ENCODE assay signal across 8 cellular contexts in genomic region chr4:112523008-112523440, GRCh38. TPM values are rescaled to one million over a fixed set of nuclear protein-coding genes. Genes with fewer than 3 reads are reported as not detected.
A peak's percentile ranks its signal among the peaks of the same experiment; 100 is the strongest.
DNase-seq lines count a peak whose midpoint lies in the region; ATAC-seq lines count a peak whose summit lies in the region.

No MANE protein-coding gene starts in this region.

- H3K27me3 Mint-ChIP-seq in activated T-cell treated with anti-CD3 and anti-CD28 coated beads, Interleukin-2, amount 50 U/mL, for 24 hours, result peaks cover 76% of the 10 kb centered on the region

- peaks cover 2% of the 10 kb centered on the region for H3K9me3 Mint-ChIP-seq in activated T-cell treated with anti-CD3 and anti-CD28 coated beads, Interleukin-2, amount 50 U/mL, for 24 hours

- H3K9ac ChIP-seq in HUES64 (ENCODE audit: low read depth, low read length), result no peak overlapping the region

- ATAC-seq in GM21360 (IDR thresholded peaks at IDR 0.05; ENCODE audit: unreplicated experiment) (peak; percentile 46), left cardiac atrium (peak; percentile 54 to 81)

- 1% methylated on average over 29 of the region's 29 CpGs for WGBS in HUES64

- H3K27ac ChIP-seq in HUES64 (ENCODE audit: low read depth, low read length) (no peak overlapping the region), skin epidermis (no peak overlapping the region)

- peak; percentile 36 for DNase-seq in CMK (ENCODE audit: low read depth)
- DNase-seq in activated T-cell treated with anti-CD3 and anti-CD28 coated beads, Interleukin-2, amount 50 U/mL, for 24 hours, result peak; percentile 67
- no peak for DNase-seq in left cardiac atrium
- no peak for DNase-seq in NCI-H1694 treated with DMSO at 0.1 percent for 48 hours (lab: John Stamatoyannopoulos, UW)
- DNase-seq in AML-193 (lab: John Stamatoyannopoulos, UW), result no peak

- peaks cover 34% of the 10 kb centered on the region for H3K4me1 Mint-ChIP-seq in activated T-cell treated with anti-CD3 and anti-CD28 coated beads, Interleukin-2, amount 50 U/mL, for 24 hours (ENCODE audit: low read depth)

- H3K27me3 ChIP-seq in HUES64 (ENCODE audit: insufficient read depth, low read length), result peaks cover 91% of the 10 kb centered on the region

- intact Hi-C loops in left cardiac atrium (cut with DNase I), result loop anchor here (5.0 kb wide), 1 partner anchor 196 kb away; no protein-coding TSS in a partner anchor

- no peaks in the 10 kb centered on the region for H3K9me3 ChIP-seq in HUES64 (ENCODE audit: insufficient read depth, low read depth, low read length)

- H3K4me3 ChIP-seq in HUES64 (ENCODE audit: low read length), result peak overlapping the region; percentile 52
- H3K4me3 ChIP-seq in skin epidermis, result peak overlapping the region in 6 of 7 experiments; percentile 16 to 39 (median 28)

- no peak overlapping the region for H3K27ac Mint-ChIP-seq in activated T-cell treated with anti-CD3 and anti-CD28 coated beads, Interleukin-2, amount 50 U/mL, for 24 hours

- peaks cover 28% of the 10 kb centered on the region for H3K4me1 ChIP-seq in HUES64 (ENCODE audit: insufficient read depth, low read length)

- H3K36me3 ChIP-seq in HUES64 (ENCODE audit: insufficient read depth, low read length), result no peaks in the 10 kb centered on the region

- H3K4me3 Mint-ChIP-seq in activated T-cell treated with anti-CD3 and anti-CD28 coated beads, Interleukin-2, amount 50 U/mL, for 24 hours, result peak overlapping the region; percentile 74

- H3K36me3 Mint-ChIP-seq in activated T-cell treated with anti-CD3 and anti-CD28 coated beads, Interleukin-2, amount 50 U/mL, for 24 hours (ENCODE audit: low read depth), result no peaks in the 10 kb centered on the region

RNA-seq across cellular contexts. Expression of gene NEUROG2, which starts 7.0 kb away (rescaled TPM):
- not detected for polyA plus RNA-seq in HUES64 (2013, experiment 1 of 2)
- polyA plus RNA-seq in HUES64 (2013, experiment 2 of 2), result not detected
- total RNA-seq in left cardiac atrium, result not detected

Comparison
In these comparisons a context has a peak if more than half of its experiments do, and no peak if none do; other contexts are left out.
1. DNase-seq: peak in CMK (single experiment) and activated T-cell treated with anti-CD3 and anti-CD28 coated beads, Interleukin-2, amount 50 U/mL, for 24 hours (single experiment); none in left cardiac atrium (single experiment), NCI-H1694 treated with DMSO at 0.1 percent for 48 hours (single experiment) and AML-193 (0 of 2).